In the genomic region with DNA sequence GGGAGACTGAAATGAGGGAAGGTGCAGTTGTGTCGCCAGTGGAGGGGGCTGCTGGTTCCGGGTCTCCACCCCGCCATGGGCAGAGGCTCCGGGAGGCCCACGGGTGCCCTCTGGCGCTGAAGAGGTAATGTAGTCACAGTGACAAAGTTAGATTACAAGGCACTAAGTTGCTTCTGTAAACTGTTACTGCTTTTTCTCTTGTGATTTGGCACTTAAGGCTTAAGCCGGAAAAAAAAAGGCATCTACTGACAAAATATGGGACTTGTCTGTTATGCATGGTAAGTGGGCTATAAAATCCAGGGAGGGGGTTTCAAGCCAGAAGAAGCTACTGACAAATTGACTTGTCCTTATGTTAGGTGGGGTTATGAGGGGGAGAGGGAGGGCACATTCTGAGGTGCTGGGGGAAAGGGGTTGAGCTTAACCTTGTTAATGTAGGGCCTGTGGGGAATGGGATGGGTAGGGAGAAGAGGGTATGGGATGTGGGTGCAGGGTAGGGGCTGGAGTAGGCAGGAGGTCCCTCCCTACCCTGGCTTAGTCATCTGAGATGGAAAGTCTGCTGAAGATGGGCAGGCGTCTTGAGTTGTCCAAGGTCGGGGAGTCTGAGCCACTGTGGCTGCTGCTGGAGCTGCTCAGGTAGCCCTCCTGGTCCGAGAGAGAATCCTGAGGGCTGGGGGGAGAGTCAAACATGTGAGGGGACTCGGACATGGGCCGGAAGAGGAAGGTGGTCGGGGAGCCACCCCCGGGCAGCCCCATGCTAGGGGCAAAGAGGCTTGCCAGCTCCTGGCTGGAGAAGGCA, we compare ENCODE assay signal across 8 cellular contexts. TPM values are rescaled to one million over a fixed set of nuclear protein-coding genes. Genes with fewer than 3 reads are reported as not detected.
A peak's percentile ranks its signal among the peaks of the same experiment; 100 is the strongest.
DNase-seq lines count a peak whose midpoint lies in the region; ATAC-seq and TF ChIP-seq lines count a peak whose summit lies in the region.

No MANE protein-coding gene starts in this region.

- CTCF ChIA-PET in activated CD4-positive, alpha-beta memory T cell treated with anti-CD3 and anti-CD28 coated beads, Interleukin-2, amount 10 ng/mL, durations not matched to agents 7 days and 5 days (lab: Charles Lee) = interaction anchor here (0.6 to 7.1 kb wide), 33 partner anchors 9 to 845 kb away, joined by 3 to 178 read pairs (median 4); no protein-coding TSS in a partner anchor

- DNase-seq in ACHN = peak; percentile 64
- DNase-seq in NCI-H82 (lab: John Stamatoyannopoulos, UW) = peak; percentile 88
- DNase-seq in activated CD4-positive, alpha-beta memory T cell treated with anti-CD3 and anti-CD28 coated beads, Interleukin-2, amount 10 ng/mL, durations not matched to agents 7 days and 5 days = peak; percentile 91
- peak; percentile 84 for DNase-seq in ecto neural progenitor cell (ENCODE audit: low spot score)
- DNase-seq in lung microvascular endothelial cell (ENCODE audit: low read depth in 2 of 2) = peak; percentile 86 to 89
- peak; percentile 72 to 80 (median 79) for DNase-seq in stimulated activated CD4-positive, alpha-beta T cell treated with anti-CD3 and anti-CD28 coated beads, TNF-alpha, amount 100 ng/mL, for 4 hours (ENCODE audit: low read depth in 3 of 3)

- H3K36me3 Mint-ChIP-seq in activated CD4-positive, alpha-beta memory T cell treated with anti-CD3 and anti-CD28 coated beads, Interleukin-2, amount 10 ng/mL, durations not matched to agents 7 days and 5 days (ENCODE audit: low read depth) = peaks cover 64% of the 10 kb centered on the region

- peak overlapping the region; percentile 100 for H3K27ac Mint-ChIP-seq in activated CD4-positive, alpha-beta memory T cell treated with anti-CD3 and anti-CD28 coated beads, Interleukin-2, amount 10 ng/mL, durations not matched to agents 7 days and 5 days

- peaks cover 57% of the 10 kb centered on the region for H3K4me1 Mint-ChIP-seq in activated CD4-positive, alpha-beta memory T cell treated with anti-CD3 and anti-CD28 coated beads, Interleukin-2, amount 10 ng/mL, durations not matched to agents 7 days and 5 days

- H3K9me3 Mint-ChIP-seq in activated CD4-positive, alpha-beta memory T cell treated with anti-CD3 and anti-CD28 coated beads, Interleukin-2, amount 10 ng/mL, durations not matched to agents 7 days and 5 days = no peaks in the 10 kb centered on the region

- no peaks in the 10 kb centered on the region for H3K27me3 Mint-ChIP-seq in activated CD4-positive, alpha-beta memory T cell treated with anti-CD3 and anti-CD28 coated beads, Interleukin-2, amount 10 ng/mL, durations not matched to agents 7 days and 5 days

- POLR2A ChIA-PET in activated CD4-positive, alpha-beta memory T cell treated with anti-CD3 and anti-CD28 coated beads, Interleukin-2, amount 10 ng/mL, durations not matched to agents 7 days and 5 days (lab: Charles Lee) = interaction anchor here (0.6 to 12.6 kb wide), 25 partner anchors 7 to 969 kb away, joined by 3 to 496 read pairs (median 5); no protein-coding TSS in a partner anchor

- peak overlapping the region; percentile 92 for H3K4me3 Mint-ChIP-seq in activated CD4-positive, alpha-beta memory T cell treated with anti-CD3 and anti-CD28 coated beads, Interleukin-2, amount 10 ng/mL, durations not matched to agents 7 days and 5 days

- no peak for ATAC-seq in GM21723 (IDR thresholded peaks at IDR 0.05; ENCODE audit: unreplicated experiment)

- TF ChIP-seq POLR2A in GM19193 (IDR thresholded peaks at IDR 0.05; ENCODE audit: extremely low read depth, insufficient read depth, insufficient read length) = peak; percentile 38

- in situ Hi-C loops in ACHN (cut with HindIII; ENCODE audit: low pct_ligation_motif_present, low pct_unique_long_range_greater_than_20kb, low sequenced_read_pairs) = no loop called here

RNA-seq across cellular contexts. Expression of a gene that starts 3.7 kb away (rescaled TPM):
- 100 to 1,000 TPM in 1 of 2 experiments, 10 to 100 TPM in 1; 96.1 to 103 TPM for total RNA-seq in activated CD4-positive, alpha-beta memory T cell treated with anti-CD3 and anti-CD28 coated beads, Interleukin-2, amount 10 ng/mL, durations not matched to agents 7 days and 5 days
- 5.7 and 8.7 TPM in 2 replicates for total RNA-seq in lung microvascular endothelial cell
